ENCODE assay signal across 1 cellular context in genomic region chr16:75305364-75306101, GRCh38.
TF ChIP-seq lines count a peak whose summit lies in the region.

No MANE protein-coding gene starts in this region.

TF ChIP-seq in K562, 482 proteins besides CTCF, POLR2A, EP300 and RAD21 (continued from another document):
- TF ChIP-seq POLR2H (tag; IDR thresholded peaks at IDR 0.05; ENCODE audit: low read depth) (no peak), ZNF639 (CRISPR knock-in tag; conservative IDR thresholded peaks at IDR 0.05 in 1 of 2, IDR thresholded peaks at IDR 0.05 in 1 of 2) (peak in 1 of 2 experiments; percentile 63; a peak in 2 of 4 replicates), MYNN (IDR thresholded peaks at IDR 0.05) (peak; percentile 70; the same call in 1 of the 2 replicates), MYNN (CRISPR knock-in tag; IDR thresholded peaks at IDR 0.05) (no peak), NR2F6 (CRISPR knock-in tag; IDR thresholded peaks at IDR 0.05) (no peak)
- TF ChIP-seq, protein P1, sequence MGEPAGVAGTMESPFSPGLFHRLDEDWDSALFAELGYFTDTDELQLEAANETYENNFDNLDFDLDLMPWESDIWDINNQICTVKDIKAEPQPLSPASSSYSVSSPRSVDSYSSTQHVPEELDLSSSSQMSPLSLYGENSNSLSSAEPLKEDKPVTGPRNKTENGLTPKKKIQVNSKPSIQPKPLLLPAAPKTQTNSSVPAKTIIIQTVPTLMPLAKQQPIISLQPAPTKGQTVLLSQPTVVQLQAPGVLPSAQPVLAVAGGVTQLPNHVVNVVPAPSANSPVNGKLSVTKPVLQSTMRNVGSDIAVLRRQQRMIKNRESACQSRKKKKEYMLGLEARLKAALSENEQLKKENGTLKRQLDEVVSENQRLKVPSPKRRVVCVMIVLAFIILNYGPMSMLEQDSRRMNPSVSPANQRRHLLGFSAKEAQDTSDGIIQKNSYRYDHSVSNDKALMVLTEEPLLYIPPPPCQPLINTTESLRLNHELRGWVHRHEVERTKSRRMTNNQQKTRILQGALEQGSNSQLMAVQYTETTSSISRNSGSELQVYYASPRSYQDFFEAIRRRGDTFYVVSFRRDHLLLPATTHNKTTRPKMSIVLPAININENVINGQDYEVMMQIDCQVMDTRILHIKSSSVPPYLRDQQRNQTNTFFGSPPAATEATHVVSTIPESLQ (CRISPR knock-in tag; IDR thresholded peaks at IDR 0.05): no peak
